In genomic region chr18:61963705-61964104, GRCh38 we compare ENCODE assay signal across 20 cellular contexts.
"Had no signal": no experiment of that assay in that cellular context is flagged by ENCODE, and none has a peak within 500 bp of the region (broad histone marks: within the 10 kb centered on the region; RNA-seq: fewer than 3 reads in every experiment).

No MANE protein-coding gene starts in this region.

- H3K36me3 ChIP-seq: breast epithelium, spleen, thyroid gland had no signal

- H3K36me3 Mint-ChIP-seq: activated naive CD4-positive, alpha-beta T cell treated with anti-CD3 and anti-CD28 coated beads, Interleukin-2, amount 50 U/mL, for 72 hours had no signal

- H3K9me3 ChIP-seq: breast epithelium, spleen, thyroid gland had no signal

- H3K27ac Mint-ChIP-seq: activated naive CD4-positive, alpha-beta T cell treated with anti-CD3 and anti-CD28 coated beads, Interleukin-2, amount 50 U/mL, for 72 hours; activated T-cell treated with anti-CD3 and anti-CD28 coated beads, Interleukin-2, amount 50 U/mL, for 24 hours; activated T-helper 17 cell treated with anti-CD3 and anti-CD28 coated beads, Interleukin-2, amount 50 U/mL, for 72 hours had no signal

- H3K9me3 Mint-ChIP-seq: activated naive CD4-positive, alpha-beta T cell treated with anti-CD3 and anti-CD28 coated beads, Interleukin-2, amount 50 U/mL, for 72 hours; activated T-cell treated with anti-CD3 and anti-CD28 coated beads, Interleukin-2, amount 50 U/mL, for 24 hours; activated T-helper 17 cell treated with anti-CD3 and anti-CD28 coated beads, Interleukin-2, amount 50 U/mL, for 72 hours had no signal

- H3K4me1 ChIP-seq: breast epithelium, spleen, thyroid gland had no signal

- H3K4me3 Mint-ChIP-seq: activated T-cell treated with anti-CD3 and anti-CD28 coated beads, Interleukin-2, amount 50 U/mL, for 24 hours; activated T-helper 17 cell treated with anti-CD3 and anti-CD28 coated beads, Interleukin-2, amount 50 U/mL, for 72 hours had no signal

- H3K27ac ChIP-seq: breast epithelium, epithelial cell of prostate, spleen, thyroid gland had no signal

- H3K4me3 ChIP-seq: breast epithelium, spleen, thyroid gland had no signal

- ATAC-seq: activated naive CD4-positive, alpha-beta T cell treated with anti-CD3 and anti-CD28 coated beads, Interleukin-2, amount 50 U/mL, for 72 hours; activated T-helper 17 cell treated with anti-CD3 and anti-CD28 coated beads, Interleukin-2, amount 50 U/mL, for 72 hours had no signal

- H3K27me3 ChIP-seq: breast epithelium, thyroid gland had no signal

- DNase-seq: activated CD4-positive, alpha-beta T cell treated with anti-CD3 and anti-CD28 coated beads for 1 hour; activated CD8-positive, alpha-beta memory T cell treated with anti-CD3 and anti-CD28 coated beads for 24 hours; activated CD8-positive, alpha-beta memory T cell treated with anti-CD3 and anti-CD28 coated beads, Interleukin-2, amount 50 U/mL, for 4 hours; activated T-cell treated with anti-CD3 and anti-CD28 coated beads, Interleukin-2, amount 50 U/mL, for 24 hours; cerebellar nuclear complex; foreskin fibroblast; kidney glomerular epithelial cell; mesenchymal stem cell; nucleus accumbens; posterior cingulate gyrus; spleen; stimulated activated CD4-positive, alpha-beta T cell treated with anti-CD3 and anti-CD28 coated beads, Interleukin-4, amount 100 ng/mL, for 1 hour; stimulated activated naive CD4-positive, alpha-beta T cell; T-helper 1 cell; T-helper 9 cell; thyroid gland had no signal
